17 cellular contexts compared by ENCODE assay signal in the genomic region with DNA sequence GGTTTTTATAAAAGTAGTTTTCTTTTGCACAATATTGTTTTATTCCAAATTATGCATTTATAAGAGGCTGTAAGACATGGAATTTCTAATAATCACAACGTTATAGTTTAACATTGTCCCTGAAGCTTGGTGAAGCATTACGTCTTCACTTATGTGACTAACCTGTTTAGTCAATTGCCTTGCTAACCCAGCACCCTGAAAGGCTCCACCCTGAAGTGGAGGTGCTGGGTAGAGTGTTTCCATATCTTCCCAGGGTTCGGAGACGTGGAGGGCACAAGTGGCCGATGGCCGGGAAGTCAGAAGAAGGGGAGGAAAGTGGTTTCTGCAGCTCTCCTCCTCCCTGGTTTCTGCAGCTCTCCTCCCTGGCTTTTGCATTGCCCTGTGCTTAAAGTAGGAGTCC.
"Had no signal": no experiment of that assay in that cellular context is flagged by ENCODE, and none has a peak within 500 bp of the region (broad histone marks: within the 10 kb centered on the region; RNA-seq: fewer than 3 reads in every experiment).

No MANE protein-coding gene starts in this region.

- H3K27ac Mint-ChIP-seq: activated CD4-positive, alpha-beta T cell treated with anti-CD3 and anti-CD28 coated beads for 36 hours; activated naive CD8-positive, alpha-beta T cell treated with anti-CD3 and anti-CD28 coated beads for 36 hours; effector memory CD8-positive, alpha-beta T cell; naive thymus-derived CD8-positive, alpha-beta T cell had no signal

- H3K36me3 Mint-ChIP-seq: activated naive CD8-positive, alpha-beta T cell treated with anti-CD3 and anti-CD28 coated beads for 36 hours; naive thymus-derived CD8-positive, alpha-beta T cell had no signal

- ATAC-seq: activated CD4-positive, alpha-beta T cell treated with anti-CD3 and anti-CD28 coated beads for 36 hours; effector memory CD8-positive, alpha-beta T cell; foreskin keratinocyte; left ventricle myocardium superior; naive thymus-derived CD8-positive, alpha-beta T cell; right lobe of liver had no signal

- H3K27ac ChIP-seq: cardiac muscle cell, foreskin keratinocyte, prostate gland, right lobe of liver, uterus had no signal

- H3K4me3 Mint-ChIP-seq: activated CD4-positive, alpha-beta T cell treated with anti-CD3 and anti-CD28 coated beads for 36 hours; activated naive CD8-positive, alpha-beta T cell treated with anti-CD3 and anti-CD28 coated beads for 36 hours; effector memory CD8-positive, alpha-beta T cell; naive thymus-derived CD8-positive, alpha-beta T cell had no signal

- DNase-seq: activated CD4-positive, alpha-beta T cell treated with anti-CD3 and anti-CD28 coated beads for 36 hours; activated CD4-positive, alpha-beta T cell treated with anti-CD3 and anti-CD28 coated beads, Interleukin-2, amount 50 U/mL, for 48 hours; activated naive CD4-positive, alpha-beta T cell; activated naive CD8-positive, alpha-beta T cell treated with anti-CD3 and anti-CD28 coated beads for 36 hours; amniotic stem cell; effector memory CD8-positive, alpha-beta T cell; foreskin keratinocyte; glutamatergic neuron; hippocampal formation; kidney; left ventricle myocardium superior; naive thymus-derived CD8-positive, alpha-beta T cell; right lobe of liver; stimulated activated naive CD4-positive, alpha-beta T cell treated with Interleukin-2 at 50 U/mL for 16 hours; uterus had no signal

- H3K9me3 Mint-ChIP-seq: activated naive CD8-positive, alpha-beta T cell treated with anti-CD3 and anti-CD28 coated beads for 36 hours; effector memory CD8-positive, alpha-beta T cell; naive thymus-derived CD8-positive, alpha-beta T cell had no signal
